ENCODE assay signal across 26 cellular contexts in genomic region chr1:151529211-151529702, GRCh38. TPM values are rescaled to one million over a fixed set of nuclear protein-coding genes. Genes with fewer than 3 reads are reported as not detected.
"Had no signal": no experiment of that assay in that cellular context is flagged by ENCODE, and none has a peak within 500 bp of the region (broad histone marks: within the 10 kb centered on the region; RNA-seq: fewer than 3 reads in every experiment).

No MANE protein-coding gene starts in this region.

- H3K4me1 ChIP-seq: colonic mucosa, esophagus squamous epithelium, gastrocnemius medialis, heart right ventricle, left lung, lower lobe of right lung had no signal

- H3K9me3 Mint-ChIP-seq: mesothelial cell of epicardium, naive B cell had no signal

- H3K4me3 ChIP-seq: colonic mucosa, dorsolateral prefrontal cortex, esophagus squamous epithelium, gastrocnemius medialis, heart right ventricle, left lung, lower lobe of right lung, mucosa of descending colon had no signal

- H3K27ac Mint-ChIP-seq: mesothelial cell of epicardium had no signal

- H3K4me1 Mint-ChIP-seq: mesothelial cell of epicardium, naive B cell had no signal

- H3K36me3 Mint-ChIP-seq: naive B cell had no signal

- DNase-seq: colonic mucosa; dermis blood vessel endothelial cell; dorsolateral prefrontal cortex; effector CD4-positive, alpha-beta T cell; effector memory CD4-positive, alpha-beta T cell; esophagus squamous epithelium; foreskin fibroblast; foreskin melanocyte; gastrocnemius medialis; glutamatergic neuron; head of caudate nucleus; heart right ventricle; hippocampal formation; kidney glomerular epithelial cell; left cardiac atrium; left lung; left ventricle myocardium superior; lower lobe of right lung; mesenchymal stem cell; mucosa of descending colon; naive B cell had no signal

- ATAC-seq: gastrocnemius medialis, heart right ventricle, left cardiac atrium, left lung, left ventricle myocardium superior, mucosa of descending colon had no signal

- H3K9me3 ChIP-seq: colonic mucosa, esophagus squamous epithelium, gastrocnemius medialis, heart right ventricle, left lung, lower lobe of right lung, mucosa of descending colon had no signal

- H3K27me3 ChIP-seq: colonic mucosa, dorsolateral prefrontal cortex, esophagus squamous epithelium, gastrocnemius medialis, heart right ventricle, left lung had no signal

- H3K4me3 Mint-ChIP-seq: mesothelial cell of epicardium, naive B cell had no signal

- FAIRE-seq: endothelial cell of umbilical vein, islet of Langerhans, keratinocyte had no signal

- H3K36me3 ChIP-seq: colonic mucosa, gastrocnemius medialis, heart right ventricle had no signal

- H3K27ac ChIP-seq: colonic mucosa, dorsolateral prefrontal cortex, esophagus squamous epithelium, gastrocnemius medialis, heart right ventricle, left lung, lower lobe of right lung had no signal

RNA-seq across cellular contexts. Expression of gene CGN, which starts 18.1 kb away (rescaled TPM):
- total RNA-seq: myocyte had no signal
